ENCODE assay signal across 25 cellular contexts in the genomic region with DNA sequence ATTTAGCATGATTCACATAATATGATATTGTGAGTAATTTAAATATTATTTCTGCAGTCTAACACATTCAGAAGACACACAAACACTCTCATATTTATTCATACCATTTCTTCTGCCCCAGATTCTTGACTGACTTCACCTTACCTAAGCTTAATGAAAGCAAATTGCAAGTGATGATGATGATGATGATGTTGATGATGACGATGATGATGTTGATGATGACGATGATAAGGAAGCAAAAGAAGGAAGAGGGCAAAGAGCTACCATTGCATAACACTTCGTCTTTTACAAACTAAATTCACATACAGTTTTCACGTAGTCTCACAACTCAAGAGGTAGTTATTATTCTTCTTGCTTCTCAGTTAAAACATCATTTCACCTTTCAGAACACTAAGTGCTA.
"Had no signal": no experiment of that assay in that cellular context is flagged by ENCODE, and none has a peak within 500 bp of the region (broad histone marks: within the 10 kb centered on the region; RNA-seq: fewer than 3 reads in every experiment).

No MANE protein-coding gene starts in this region.

- H3K27me3 ChIP-seq: colonic mucosa, esophagus squamous epithelium, gastrocnemius medialis, heart right ventricle, left lung had no signal

- FAIRE-seq: endometrium, islet of Langerhans, keratinocyte had no signal

- DNase-seq: colonic mucosa; cortex of kidney; effector CD8-positive, alpha-beta T cell; effector memory CD8-positive, alpha-beta T cell; endodermal cell; erythroblast; esophagus squamous epithelium; foreskin fibroblast; foreskin melanocyte; gastrocnemius medialis; glutamatergic neuron; head of caudate nucleus; heart right ventricle; hippocampal formation; left cardiac atrium; left lung; left ventricle myocardium superior; lower lobe of right lung; mesenchymal stem cell; mucosa of descending colon had no signal

- H3K4me1 ChIP-seq: colonic mucosa, esophagus squamous epithelium, gastrocnemius medialis, heart right ventricle, left lung, lower lobe of right lung had no signal

- H3K36me3 ChIP-seq: colonic mucosa, esophagus squamous epithelium, gastrocnemius medialis, heart right ventricle, left lung, lower lobe of right lung had no signal

- H3K27ac ChIP-seq: colonic mucosa, epithelial cell of prostate, esophagus squamous epithelium, gastrocnemius medialis, heart right ventricle, left lung, lower lobe of right lung had no signal

- H3K4me3 ChIP-seq: colonic mucosa, esophagus squamous epithelium, gastrocnemius medialis, heart right ventricle, left lung, lower lobe of right lung, mucosa of descending colon had no signal

- H3K9me3 ChIP-seq: colonic mucosa, esophagus squamous epithelium, gastrocnemius medialis, heart right ventricle, left lung, lower lobe of right lung, mucosa of descending colon had no signal

- ATAC-seq: effector memory CD8-positive, alpha-beta T cell; esophagus mucosa; gastrocnemius medialis; heart right ventricle; left cardiac atrium; left lung; left ventricle myocardium superior; lower lobe of right lung; mucosa of descending colon had no signal
